Comparison of ENCODE assay signal across 27 cellular contexts in genomic region chr18:2417861-2418610, GRCh38.
DNase-seq lines count a peak whose midpoint lies in the region; ATAC-seq, FAIRE-seq and TF ChIP-seq lines count a peak whose summit lies in the region.
"Had no signal": no experiment of that assay in that cellular context is flagged by ENCODE, and none has a peak within 500 bp of the region (broad histone marks: within the 10 kb centered on the region; RNA-seq: fewer than 3 reads in every experiment).

No MANE protein-coding gene starts in this region.

- no peak overlapping the region for H2AFZ ChIP-seq in astrocyte (ENCODE audit: low read depth, low read length)
- H2AFZ ChIP-seq in neural cell (ENCODE audit: low read depth, low read length), result no peak overlapping the region

- no peaks in the 10 kb centered on the region for H3K36me3 Mint-ChIP-seq in astrocyte (ENCODE audit: low read depth, unreplicated experiment)
- H3K36me3 Mint-ChIP-seq: activated CD8-positive, alpha-beta memory T cell treated with anti-CD3 and anti-CD28 coated beads, Interleukin-2, amount 10 ng/mL, durations not matched to agents 7 days and 5 days; activated naive CD8-positive, alpha-beta T cell treated with anti-CD3 and anti-CD28 coated beads for 36 hours had no signal

- H3F3A ChIP-seq in neural cell (ENCODE audit: insufficient read depth, low read length, poor library complexity, severe bottlenecking), result no peaks in the 10 kb centered on the region

- no peak overlapping the region for H2BK120ac ChIP-seq in mesendoderm (ENCODE audit: low read depth, low read length)

- no peak overlapping the region for H4K8ac ChIP-seq in mesendoderm (ENCODE audit: low read depth, low read length)

- no peaks in the 10 kb centered on the region for H3K9me2 ChIP-seq in neural cell (ENCODE audit: insufficient read depth, low read length)

- WGBS in mesendoderm (ENCODE audit: extremely low coverage, insufficient coverage, low lambda C conversion rate), result no CpG with 5 or more reads among the region's 5 CpGs

- TF ChIP-seq EP300 in neural cell (conservative IDR thresholded peaks at IDR 0.05; ENCODE audit: poor library complexity, severe bottlenecking), result peak; percentile 56

- DNase-seq in D341Med (ENCODE audit: low spot score) (peak; percentile 53), NCI-H2171 (lab: John Stamatoyannopoulos, UW) (peak; percentile 13), astrocyte (ENCODE audit: low read depth) (peak; percentile 51), HAP-1 (ENCODE audit: low spot score in 2 of 2) (no peak), mesendoderm (no peak)
- DNase-seq in activated naive CD4-positive, alpha-beta T cell treated with anti-CD3 and anti-CD28 coated beads, Interleukin-2, amount 50 U/mL, for 16 hours, result no peak
- DNase-seq: activated CD4-positive, alpha-beta T cell treated with anti-CD3 and anti-CD28 coated beads for 48 hours; activated CD8-positive, alpha-beta memory T cell treated with anti-CD3 and anti-CD28 coated beads, Interleukin-2, amount 10 ng/mL, durations not matched to agents 7 days and 5 days; activated naive CD8-positive, alpha-beta T cell treated with anti-CD3 and anti-CD28 coated beads for 36 hours; CD4-positive, alpha-beta T cell; gastrocnemius medialis; GF-D8; kidney glomerular epithelial cell; NCI-H1048; NCI-H2029; occipital lobe; Right ventricle myocardium superior; stimulated activated CD4-positive, alpha-beta T cell treated with anti-CD3 and anti-CD28 coated beads, Interleukin-15, amount 100 ng/mL, for 24 hours; substantia nigra; T-helper 1 cell had no signal

- no peaks in the 10 kb centered on the region for H3K79me1 ChIP-seq in mesendoderm (ENCODE audit: low read length)

- H3K4me2 ChIP-seq in astrocyte (ENCODE audit: low read length) (peak overlapping the region; percentile 12), neural cell (ENCODE audit: low read length) (peak overlapping the region; percentile 33), mesendoderm (ENCODE audit: low read length) (no peak overlapping the region)

- H3K9me3 Mint-ChIP-seq in astrocyte (ENCODE audit: unreplicated experiment), result peaks cover 2% of the 10 kb centered on the region
- H3K9me3 Mint-ChIP-seq: activated naive CD8-positive, alpha-beta T cell treated with anti-CD3 and anti-CD28 coated beads for 36 hours; activated T-helper 1 cell treated with anti-CD3 and anti-CD28 coated beads, Interleukin-12 subunit alpha, Interleukin-12 subunit beta, Interleukin-2, Interleukin-4 antibody, amounts not matched to agents 30 ng/mL and 10 ng/mL and 1 ng/mL, durations not matched to agents 14 hours and 24 hours and 36 hours; CD4-positive, alpha-beta T cell; dendritic cell treated with granulocyte-macrophage colony-stimulating factor and Interleukin-4, amounts not matched to agents 40 ng/mL and 50 ng/mL, for 4 days had no signal

- in situ Hi-C loops in HAP-1 (cut with MboI; ENCODE audit: low sequenced_read_pairs), result no loop called here

- H3K4me3 ChIP-seq in astrocyte (ENCODE audit: insufficient read depth, low read depth, low read length) (no peak overlapping the region), neural cell (ENCODE audit: low read length) (peak overlapping the region; percentile 2), HAP-1 (no peak overlapping the region), mesendoderm (ENCODE audit: low read length) (no peak overlapping the region)
- H3K4me3 ChIP-seq: gastrocnemius medialis, GM12878, right atrium auricular region had no signal

- H3K27ac ChIP-seq in astrocyte (ENCODE audit: low read depth, low read length), result no peak overlapping the region
- H3K27ac ChIP-seq in neural cell (ENCODE audit: low read length), result no peak overlapping the region
- no peak overlapping the region for H3K27ac ChIP-seq in mesendoderm (ENCODE audit: low read depth, low read length)
- H3K27ac ChIP-seq: gastrocnemius medialis, right atrium auricular region had no signal

- H3K79me2 ChIP-seq in astrocyte (ENCODE audit: insufficient read depth, low read length) (no peaks in the 10 kb centered on the region), neural cell (replicated peaks; ENCODE audit: insufficient read depth, low read length) (no peaks in the 10 kb centered on the region), mesendoderm (ENCODE audit: control insufficient read depth, insufficient read depth, low read length) (no peaks in the 10 kb centered on the region)

- no peaks in the 10 kb centered on the region for H3K36me3 ChIP-seq in astrocyte (ENCODE audit: insufficient read depth, low read length)
- no peaks in the 10 kb centered on the region for H3K36me3 ChIP-seq in neural cell (ENCODE audit: insufficient read depth, low read length)
- no peaks in the 10 kb centered on the region for H3K36me3 ChIP-seq in HAP-1 (replicated peaks)
- no peaks in the 10 kb centered on the region for H3K36me3 ChIP-seq in mesendoderm (ENCODE audit: control insufficient read depth, insufficient read depth, low read length)
- H3K36me3 ChIP-seq: gastrocnemius medialis, right atrium auricular region had no signal

- no peak for ATAC-seq in GM18502 (IDR thresholded peaks at IDR 0.05; ENCODE audit: poor library complexity, unreplicated experiment)
- ATAC-seq: activated CD8-positive, alpha-beta memory T cell treated with anti-CD3 and anti-CD28 coated beads, Interleukin-2, amount 10 ng/mL, durations not matched to agents 7 days and 5 days; gastrocnemius medialis; GM12878 had no signal

- no peak overlapping the region for H4K5ac ChIP-seq in mesendoderm (ENCODE audit: low read length)

- no peak overlapping the region for H2BK5ac ChIP-seq in mesendoderm (ENCODE audit: low read length)

- TF ChIP-seq RAD21 in neural cell (conservative IDR thresholded peaks at IDR 0.05), result no peak

- H3K9ac ChIP-seq in astrocyte (ENCODE audit: low read length), result no peak overlapping the region
- no peak overlapping the region for H3K9ac ChIP-seq in neural cell (ENCODE audit: low read length)
- H3K9ac ChIP-seq in mesendoderm (ENCODE audit: low read length), result no peak overlapping the region

- no peak for TF ChIP-seq CTCF in astrocyte (IDR thresholded peaks at IDR 0.05; ENCODE audit: insufficient read depth, low read depth, low read length)
- no peak for TF ChIP-seq CTCF in neural cell (IDR thresholded peaks at IDR 0.05; ENCODE audit: poor library complexity, severe bottlenecking)

- H4K20me1 ChIP-seq in astrocyte (ENCODE audit: insufficient read depth, low read length) (no peaks in the 10 kb centered on the region), neural cell (ENCODE audit: insufficient read depth) (no peaks in the 10 kb centered on the region)

- no peak overlapping the region for H3K4ac ChIP-seq in mesendoderm (ENCODE audit: low read depth, low read length)

- peaks cover 3% of the 10 kb centered on the region for H3K27me3 Mint-ChIP-seq in astrocyte (ENCODE audit: low read depth, unreplicated experiment)
- H3K27me3 Mint-ChIP-seq: activated naive CD8-positive, alpha-beta T cell treated with anti-CD3 and anti-CD28 coated beads for 36 hours had no signal

- no peaks in the 10 kb centered on the region for H3K27me3 ChIP-seq in astrocyte (ENCODE audit: insufficient read depth, low read length)
- H3K27me3 ChIP-seq in neural cell (ENCODE audit: insufficient read depth, low read depth, low read length), result no peaks in the 10 kb centered on the region
- no peaks in the 10 kb centered on the region for H3K27me3 ChIP-seq in HAP-1 (ENCODE audit: low read depth)
- no peaks in the 10 kb centered on the region for H3K27me3 ChIP-seq in mesendoderm (ENCODE audit: insufficient read depth, low read length, poor library complexity)
- H3K27me3 ChIP-seq: gastrocnemius medialis, right atrium auricular region had no signal

- no peaks in the 10 kb centered on the region for H3K4me1 Mint-ChIP-seq in astrocyte (ENCODE audit: low read depth, unreplicated experiment)
- H3K4me1 Mint-ChIP-seq: activated CD8-positive, alpha-beta memory T cell treated with anti-CD3 and anti-CD28 coated beads, Interleukin-2, amount 10 ng/mL, durations not matched to agents 7 days and 5 days; activated naive CD8-positive, alpha-beta T cell treated with anti-CD3 and anti-CD28 coated beads for 36 hours had no signal

- no peak overlapping the region for H3K27ac Mint-ChIP-seq in astrocyte (ENCODE audit: unreplicated experiment)
- H3K27ac Mint-ChIP-seq: activated CD8-positive, alpha-beta memory T cell treated with anti-CD3 and anti-CD28 coated beads, Interleukin-2, amount 10 ng/mL, durations not matched to agents 7 days and 5 days; activated naive CD8-positive, alpha-beta T cell treated with anti-CD3 and anti-CD28 coated beads for 36 hours; activated T-helper 1 cell treated with anti-CD3 and anti-CD28 coated beads, Interleukin-12 subunit alpha, Interleukin-12 subunit beta, Interleukin-2, Interleukin-4 antibody, amounts not matched to agents 30 ng/mL and 10 ng/mL and 1 ng/mL, durations not matched to agents 14 hours and 24 hours and 36 hours; CD4-positive, alpha-beta T cell; dendritic cell treated with granulocyte-macrophage colony-stimulating factor and Interleukin-4, amounts not matched to agents 40 ng/mL and 50 ng/mL, for 4 days had no signal

- H2BK15ac ChIP-seq in mesendoderm (replicated peaks; ENCODE audit: low read depth), result no peak overlapping the region

- H2AK5ac ChIP-seq in mesendoderm (ENCODE audit: low read length), result no peak overlapping the region

- no peak overlapping the region for H3K56ac ChIP-seq in mesendoderm (ENCODE audit: low read length)

- H3K4me1 ChIP-seq in astrocyte (ENCODE audit: insufficient read depth, low read length) (peaks cover 3% of the 10 kb centered on the region), HAP-1 (no peaks in the 10 kb centered on the region), mesendoderm (ENCODE audit: control insufficient read depth, low read depth, low read length) (no peaks in the 10 kb centered on the region)
- H3K4me1 ChIP-seq: gastrocnemius medialis, right atrium auricular region had no signal

- no peak overlapping the region for H3K4me3 Mint-ChIP-seq in astrocyte (ENCODE audit: unreplicated experiment)
- H3K4me3 Mint-ChIP-seq: activated CD8-positive, alpha-beta memory T cell treated with anti-CD3 and anti-CD28 coated beads, Interleukin-2, amount 10 ng/mL, durations not matched to agents 7 days and 5 days; activated naive CD8-positive, alpha-beta T cell treated with anti-CD3 and anti-CD28 coated beads for 36 hours; activated T-helper 1 cell treated with anti-CD3 and anti-CD28 coated beads, Interleukin-12 subunit alpha, Interleukin-12 subunit beta, Interleukin-2, Interleukin-4 antibody, amounts not matched to agents 30 ng/mL and 10 ng/mL and 1 ng/mL, durations not matched to agents 14 hours and 24 hours and 36 hours; CD4-positive, alpha-beta T cell; dendritic cell treated with granulocyte-macrophage colony-stimulating factor and Interleukin-4, amounts not matched to agents 40 ng/mL and 50 ng/mL, for 4 days had no signal

- H3K9me3 ChIP-seq in astrocyte (ENCODE audit: insufficient read depth, low read depth, low read length) (no peaks in the 10 kb centered on the region), neural cell (ENCODE audit: low read length) (no peaks in the 10 kb centered on the region), HAP-1 (no peaks in the 10 kb centered on the region)
- H3K9me3 ChIP-seq: gastrocnemius medialis, right atrium auricular region had no signal

- H3K23ac ChIP-seq in mesendoderm (ENCODE audit: low read length), result no peak overlapping the region

- no peak overlapping the region for H3K18ac ChIP-seq in mesendoderm (ENCODE audit: low read length)

- FAIRE-seq in astrocyte (lab: Jason Lieb, UNC), result no peak
- FAIRE-seq: endothelial cell of umbilical vein, GM12878 had no signal

TF ChIP-seq in neural cell, 6 proteins besides CTCF, POLR2A, EP300 and RAD21 (continues in another document):
- TF ChIP-seq SMC3 (conservative IDR thresholded peaks at IDR 0.05; ENCODE audit: poor library complexity), result no peak

Comparison
In these comparisons a context has a peak if more than half of its experiments do, and no peak if none do; other contexts are left out.
1. DNase-seq: peak in D341Med (single experiment), NCI-H2171 (single experiment) and astrocyte (single experiment); none in HAP-1 (0 of 2), activated naive CD4-positive, alpha-beta T cell treated with anti-CD3 and anti-CD28 coated beads, Interleukin-2, amount 50 U/mL, for 16 hours (single experiment) and mesendoderm (single experiment).